20 cellular contexts compared by ENCODE assay signal in genomic region chr11:11186249-11186648, GRCh38.
DNase-seq lines count a peak whose midpoint lies in the region; ATAC-seq and TF ChIP-seq lines count a peak whose summit lies in the region.
"Had no signal": no experiment of that assay in that cellular context is flagged by ENCODE, and none has a peak within 500 bp of the region (broad histone marks: within the 10 kb centered on the region; RNA-seq: fewer than 3 reads in every experiment).

No MANE protein-coding gene starts in this region.

- H3K4me3 Mint-ChIP-seq in activated B cell treated with CpG ODN at 0.5 μM for 24 hours, result no peak overlapping the region

- peaks cover 14% of the 10 kb centered on the region for H3K27me3 Mint-ChIP-seq in activated B cell treated with CpG ODN at 0.5 μM for 24 hours

- H3K27ac ChIP-seq in BLaER1 treated with 17β-estradiol and CSF1 and Interleukin-3, amounts not matched to agents 10 nM and 100 nM, result no peak overlapping the region
- H3K27ac ChIP-seq: GM23248, SJSA1 had no signal

- DNase-seq in activated B cell treated with CpG ODN at 0.5 μM for 24 hours, result no peak
- peak; percentile 50 for DNase-seq in kidney tubule cell (ENCODE audit: low spot score)
- DNase-seq in BE2C, result no peak
- DNase-seq in activated CD4-positive, CD25-positive, alpha-beta regulatory T cell treated with anti-CD3 and anti-CD28 coated beads, Interleukin-2, amount 50 U/mL, for 72 hours, result no peak
- DNase-seq: 8988T, DMS 273 treated with DMSO at 0.1 percent for 48 hours, GF-D8, GM23248, Kasumi-1, NCI-H1105 treated with DMSO at 0.1 percent for 48 hours, NCI-H1694 treated with DMSO at 0.1 percent for 48 hours, NCI-H446, NCI-H82, T-helper 2 cell had no signal

- H3K4me1 Mint-ChIP-seq in activated B cell treated with CpG ODN at 0.5 μM for 24 hours, result peaks cover 7% of the 10 kb centered on the region

- H3K36me3 ChIP-seq in BLaER1 treated with 17β-estradiol and CSF1 and Interleukin-3, amounts not matched to agents 10 nM and 100 nM, result no peaks in the 10 kb centered on the region
- H3K36me3 ChIP-seq in BE2C, result no peaks in the 10 kb centered on the region
- H3K36me3 ChIP-seq: SJSA1 had no signal

- peaks cover 0 to 21% (median 10%) of the 10 kb centered on the region in 10 experiments; a peak in 12 of 20 replicates for H3K4me1 ChIP-seq in BLaER1 treated with 17β-estradiol and CSF1 and Interleukin-3, amounts not matched to agents 10 nM and 100 nM
- no peaks in the 10 kb centered on the region for H3K4me1 ChIP-seq in BE2C
- H3K4me1 ChIP-seq: SJSA1 had no signal

- no peak overlapping the region for H3K9ac ChIP-seq in BLaER1 treated with 17β-estradiol and CSF1 and Interleukin-3, amounts not matched to agents 10 nM and 100 nM
- H3K9ac ChIP-seq: GM23248 had no signal

- peaks cover 7% of the 10 kb centered on the region for H3K9me3 Mint-ChIP-seq in activated B cell treated with CpG ODN at 0.5 μM for 24 hours

- no peaks in the 10 kb centered on the region for H3K36me3 Mint-ChIP-seq in activated B cell treated with CpG ODN at 0.5 μM for 24 hours (ENCODE audit: low read depth)

- no peak overlapping the region for H3K4me3 ChIP-seq in BLaER1 treated with 17β-estradiol and CSF1 and Interleukin-3, amounts not matched to agents 10 nM and 100 nM
- no peak overlapping the region for H3K4me3 ChIP-seq in BE2C (ENCODE audit: low read depth, low read length)
- H3K4me3 ChIP-seq: GM23248, SJSA1 had no signal

- no peaks in the 10 kb centered on the region for H4K20me1 ChIP-seq in BLaER1 treated with 17β-estradiol and CSF1 and Interleukin-3, amounts not matched to agents 10 nM and 100 nM

- POLR2A ChIA-PET in activated B cell treated with CpG ODN at 0.5 μM for 24 hours (lab: Charles Lee), result no interaction called here

- no peak overlapping the region for H3K27ac Mint-ChIP-seq in activated B cell treated with CpG ODN at 0.5 μM for 24 hours

- TF ChIP-seq CTCF in activated B cell treated with CpG ODN at 0.5 μM for 24 hours (IDR thresholded peaks at IDR 0.05), result no peak
- no peak for TF ChIP-seq CTCF in BE2C (IDR thresholded peaks at IDR 0.05; ENCODE audit: low read depth, low read length)

- H3K4me2 ChIP-seq in BLaER1 treated with 17β-estradiol and CSF1 and Interleukin-3, amounts not matched to agents 10 nM and 100 nM, result peak overlapping the region in 6 of 11 experiments; percentile 16 to 40 (median 23); a peak in 9 of 22 replicates

- intact Hi-C loops in activated B cell treated with CpG ODN at 0.5 μM for 24 hours (cut with micrococcal nuclease), result no loop called here

- H3K27me3 ChIP-seq in BLaER1 treated with 17β-estradiol and CSF1 and Interleukin-3, amounts not matched to agents 10 nM and 100 nM, result no peaks in the 10 kb centered on the region
- H3K27me3 ChIP-seq in BE2C, result peaks cover 4% of the 10 kb centered on the region; the same call in 1 of the 2 replicates
- H3K27me3 ChIP-seq: SJSA1 had no signal

- CTCF ChIA-PET in activated B cell treated with CpG ODN at 0.5 μM for 24 hours (lab: Charles Lee), result no interaction called here

- ATAC-seq in GM19438 (IDR thresholded peaks at IDR 0.05; ENCODE audit: low read depth, unreplicated experiment) (peak; percentile 68), activated B cell treated with CpG ODN at 0.5 μM for 24 hours (ENCODE audit: low read depth) (peak; percentile 28), GM19351 (IDR thresholded peaks at IDR 0.05; ENCODE audit: unreplicated experiment) (no peak), HG03521 (IDR thresholded peaks at IDR 0.05; ENCODE audit: unreplicated experiment) (no peak)
- ATAC-seq: HCT116 had no signal

- peaks cover 10 to 26% (median 16%) of the 10 kb centered on the region in 11 experiments; a peak in 20 of 22 replicates for H3K9me3 ChIP-seq in BLaER1 treated with 17β-estradiol and CSF1 and Interleukin-3, amounts not matched to agents 10 nM and 100 nM (replicated peaks in 1 of 11)
- H3K9me3 ChIP-seq in BE2C, result no peaks in the 10 kb centered on the region
- H3K9me3 ChIP-seq: SJSA1 had no signal

Comparison
In these comparisons a context has a peak if more than half of its experiments do, and no peak if none do; other contexts are left out.
1. ATAC-seq: peak in GM19438 (single experiment) and activated B cell treated with CpG ODN at 0.5 μM for 24 hours (single experiment); none in GM19351 (single experiment) and HG03521 (single experiment).